17 cellular contexts compared by ENCODE assay signal in genomic region chr2:64234150-64234549, GRCh38.
DNase-seq lines count a peak whose midpoint lies in the region; TF ChIP-seq lines count a peak whose summit lies in the region.
"Had no signal": no experiment of that assay in that cellular context is flagged by ENCODE, and none has a peak within 500 bp of the region (broad histone marks: within the 10 kb centered on the region; RNA-seq: fewer than 3 reads in every experiment).

No MANE protein-coding gene starts in this region.

- H3K27ac ChIP-seq in esophagus (ENCODE audit: low read depth in 2 of 2, low read length in 1 of 2) (peak overlapping the region; percentile 48 to 78), mesenchymal stem cell (ENCODE audit: low read length, poor library complexity, severe bottlenecking) (no peak overlapping the region)
- H3K27ac ChIP-seq: Peyer's patch had no signal

- H3K36me3 ChIP-seq in esophagus (ENCODE audit: control insufficient read depth in 2 of 2, insufficient read depth in 2 of 2, low read length in 1 of 2) = no peaks in the 10 kb centered on the region
- no peaks in the 10 kb centered on the region for H3K36me3 ChIP-seq in mesenchymal stem cell (ENCODE audit: control insufficient read depth in 1 of 2, insufficient read depth in 2 of 2, low read depth in 1 of 2, low read length in 2 of 2)
- H3K36me3 ChIP-seq: Peyer's patch had no signal

- H2AK5ac ChIP-seq in mesenchymal stem cell (ENCODE audit: low read length, severe bottlenecking) = peak overlapping the region; percentile 69

- H3K4me3 ChIP-seq in GM08714 (ENCODE audit: low read length) (peak overlapping the region; percentile 33; the same call in 1 of the 2 replicates), esophagus (ENCODE audit: low read depth in 1 of 2, low read length in 2 of 2) (no peak overlapping the region), mesenchymal stem cell (ENCODE audit: insufficient read depth in 1 of 2, low read depth in 1 of 2, low read length in 2 of 2) (no peak overlapping the region)
- H3K4me3 ChIP-seq: Peyer's patch had no signal

- TF ChIP-seq CTCF in HFFc6 (IDR thresholded peaks at IDR 0.05) = no peak

- H2BK5ac ChIP-seq in mesenchymal stem cell (ENCODE audit: low read depth, low read length, poor library complexity, severe bottlenecking) = no peak overlapping the region

- H3K9ac ChIP-seq in mesenchymal stem cell (ENCODE audit: low read length) = no peak overlapping the region

- peaks cover 19% of the 10 kb centered on the region for H3K4me1 Mint-ChIP-seq in HFFc6 (ENCODE audit: low read depth)

- no peaks in the 10 kb centered on the region for H3K79me1 ChIP-seq in mesenchymal stem cell (replicated peaks; ENCODE audit: low read length, poor library complexity, severe bottlenecking)

- no peak overlapping the region for H3K4ac ChIP-seq in mesenchymal stem cell (ENCODE audit: low read depth in 1 of 2, low read length in 2 of 2)

- peak overlapping the region; percentile 40; the same call in 1 of the 2 replicates for H3K27ac Mint-ChIP-seq in HFFc6
- H3K27ac Mint-ChIP-seq: CD4-positive, alpha-beta T cell had no signal

- H4K91ac ChIP-seq in mesenchymal stem cell (ENCODE audit: low read length) = no peak overlapping the region

- no peaks in the 10 kb centered on the region for H3K36me3 Mint-ChIP-seq in HFFc6 (ENCODE audit: low read depth)

- no peak overlapping the region for H2BK12ac ChIP-seq in mesenchymal stem cell (ENCODE audit: low read length in 2 of 2)

- H3K9me3 ChIP-seq in esophagus (ENCODE audit: control insufficient read depth in 2 of 2, insufficient read depth in 1 of 2, low read depth in 1 of 2, low read length in 1 of 2) = no peaks in the 10 kb centered on the region
- H3K9me3 ChIP-seq in mesenchymal stem cell (ENCODE audit: control insufficient read depth, low read length) = no peaks in the 10 kb centered on the region
- H3K9me3 ChIP-seq: Peyer's patch had no signal

- no peak overlapping the region for H3K23ac ChIP-seq in mesenchymal stem cell (ENCODE audit: low read length in 2 of 2)

- H3K18ac ChIP-seq in mesenchymal stem cell (ENCODE audit: low read depth in 1 of 2, low read length in 2 of 2) = no peak overlapping the region

- H3K4me1 ChIP-seq in esophagus (ENCODE audit: control insufficient read depth in 2 of 2, insufficient read depth in 2 of 2, low read length in 1 of 2) (peaks cover 0 to 2% of the 10 kb centered on the region in 2 donors), mesenchymal stem cell (ENCODE audit: control insufficient read depth, insufficient read depth, low read depth, low read length) (peaks cover 3% of the 10 kb centered on the region)
- H3K4me1 ChIP-seq: Peyer's patch had no signal

- no peak overlapping the region for H3K14ac ChIP-seq in mesenchymal stem cell (ENCODE audit: low read length in 2 of 2)

- H4K8ac ChIP-seq in mesenchymal stem cell (ENCODE audit: low read length) = no peak overlapping the region

- H3K9me3 Mint-ChIP-seq in HFFc6 = no peaks in the 10 kb centered on the region
- H3K9me3 Mint-ChIP-seq: CD4-positive, alpha-beta T cell; IgD-negative memory B cell had no signal

- no peak overlapping the region for H2AFZ ChIP-seq in mesenchymal stem cell (ENCODE audit: low read depth, low read length)

- H3K27me3 Mint-ChIP-seq in HFFc6 (ENCODE audit: insufficient read depth) = peaks cover 10% of the 10 kb centered on the region
- H3K27me3 Mint-ChIP-seq: CD4-positive, alpha-beta T cell; IgD-negative memory B cell had no signal

- DNase-seq in HFFc6 (no peak), mesenchymal stem cell (no peak), NCI-H748 treated with DMSO at 0.1 percent for 48 hours (lab: John Stamatoyannopoulos, UW) (no peak), GDM1 (lab: John Stamatoyannopoulos, UW) (no peak), NCI-H345 (lab: John Stamatoyannopoulos, UW) (no peak)
- DNase-seq: CD4-positive, alpha-beta T cell; COR-L47; MV-4-11; NCI-H1417; NCI-H1694 treated with DMSO at 0.1 percent for 48 hours; NCI-H2107; NCI-H2227 treated with DMSO at 0.1 percent for 48 hours; NCI-H524 treated with DMSO at 0.1 percent for 48 hours; Peyer's patch had no signal

- H3K4me3 Mint-ChIP-seq in HFFc6 = no peak overlapping the region
- H3K4me3 Mint-ChIP-seq: CD4-positive, alpha-beta T cell; IgD-negative memory B cell had no signal

- H3K4me2 ChIP-seq in mesenchymal stem cell (ENCODE audit: low read length, poor library complexity, severe bottlenecking) = no peak overlapping the region

- no peak overlapping the region for H2BK15ac ChIP-seq in mesenchymal stem cell (ENCODE audit: low read depth, poor library complexity, severe bottlenecking)

- 50 to 57% methylated on average over 5 of the region's 5 CpGs for WGBS in esophagus, 2 donors
- WGBS in mesenchymal stem cell = 91% methylated on average over 5 of the region's 5 CpGs

- no peak overlapping the region for H2BK120ac ChIP-seq in mesenchymal stem cell (ENCODE audit: low read depth, low read length)

- H3K27me3 ChIP-seq in esophagus (ENCODE audit: control insufficient read depth in 1 of 2, insufficient read depth in 2 of 2, low read length in 2 of 2) (no peaks in the 10 kb centered on the region), mesenchymal stem cell (ENCODE audit: control insufficient read depth in 1 of 2, insufficient read depth in 1 of 2, low read length in 2 of 2) (peaks cover 0 to 21% of the 10 kb centered on the region in 2 experiments)
- H3K27me3 ChIP-seq: Peyer's patch had no signal
